ENCODE assay signal across 8 cellular contexts in genomic region chr2:202588647-202589581, GRCh38. TPM values are rescaled to one million over a fixed set of nuclear protein-coding genes. Genes with fewer than 3 reads are reported as not detected.
A peak's percentile ranks its signal among the peaks of the same experiment; 100 is the strongest.
DNase-seq lines count a peak whose midpoint lies in the region; ATAC-seq and TF ChIP-seq lines count a peak whose summit lies in the region.

No MANE protein-coding gene starts in this region.

- peak; percentile 89 for TF ChIP-seq RAD21 in neural cell (conservative IDR thresholded peaks at IDR 0.05)

- POLR2A ChIA-PET in Panc1 (lab: Charles Lee) = no interaction called here

- no peaks in the 10 kb centered on the region for H4K20me1 ChIP-seq in neural cell (ENCODE audit: insufficient read depth)

- H3K27ac ChIP-seq in Panc1 (ENCODE audit: low read length) = no peak overlapping the region
- H3K27ac ChIP-seq in neural cell (ENCODE audit: low read length) = no peak overlapping the region

- DNase-seq in COR-L47 (lab: John Stamatoyannopoulos, UW) (peak; percentile 80), Kasumi-1 (lab: John Stamatoyannopoulos, UW) (peak; percentile 93 to 98), Panc1 (ENCODE audit: low read depth, low spot score) (peak; percentile 71), activated T-helper 1 cell treated with Interleukin-2 at 50 U/mL for 16 hours (ENCODE audit: low read depth) (peak; percentile 40), fibroblast of pulmonary artery (ENCODE audit: low read depth) (peak; percentile 76)
- peak; percentile 58 for DNase-seq in stimulated activated naive CD8-positive, alpha-beta T cell treated with anti-CD3 and anti-CD28 coated beads, Interleukin-15, Interleukin-2, amounts not matched to agents 100 U/mL and 50 U/mL, for 24 hours

- H3K4me3 ChIP-seq in Panc1 (ENCODE audit: low read depth in 2 of 2, low read length in 2 of 2) = peak overlapping the region in 1 of 2 experiments; percentile 26; a peak in 2 of 4 replicates
- H3K4me3 ChIP-seq in fibroblast of pulmonary artery (replicated peaks; ENCODE audit: low read depth, low read length) = no peak overlapping the region
- no peak overlapping the region for H3K4me3 ChIP-seq in neural cell (ENCODE audit: low read length)

- H3K36me3 ChIP-seq in Panc1 (ENCODE audit: control insufficient read depth, insufficient read depth, low read length) (no peaks in the 10 kb centered on the region), neural cell (ENCODE audit: insufficient read depth, low read length) (no peaks in the 10 kb centered on the region)

- H3K27me3 ChIP-seq in Panc1 (ENCODE audit: control insufficient read depth, insufficient read depth, low read length) (no peaks in the 10 kb centered on the region), neural cell (ENCODE audit: insufficient read depth, low read depth, low read length) (no peaks in the 10 kb centered on the region)

- no peak overlapping the region for H3K9ac ChIP-seq in neural cell (ENCODE audit: low read length)

- H3K9me3 ChIP-seq in Panc1 (ENCODE audit: control insufficient read depth, insufficient read depth, low read depth, low read length) = no peaks in the 10 kb centered on the region
- H3K9me3 ChIP-seq in neural cell (ENCODE audit: low read length) = no peaks in the 10 kb centered on the region

- H3F3A ChIP-seq in neural cell (ENCODE audit: insufficient read depth, low read length, poor library complexity, severe bottlenecking) = no peaks in the 10 kb centered on the region

- BruUV-seq in Panc1 (replicated peaks; lab: Mats Ljungman, UMichigan) = no TSS peak

- no peaks in the 10 kb centered on the region for H3K79me2 ChIP-seq in neural cell (replicated peaks; ENCODE audit: insufficient read depth, low read length)

- TF ChIP-seq EP300 in neural cell (conservative IDR thresholded peaks at IDR 0.05; ENCODE audit: poor library complexity, severe bottlenecking) = peak; percentile 14

- ATAC-seq in GM21381 (IDR thresholded peaks at IDR 0.05; ENCODE audit: unreplicated experiment) = peak; percentile 91
- peak; percentile 97 for ATAC-seq in Panc1
- ATAC-seq in stimulated activated naive CD8-positive, alpha-beta T cell treated with anti-CD3 and anti-CD28 coated beads, Interleukin-15, Interleukin-2, amounts not matched to agents 100 U/mL and 50 U/mL, for 24 hours = peak; percentile 95

- no peak overlapping the region for H3K4me2 ChIP-seq in neural cell (ENCODE audit: low read length)

- peaks cover 3% of the 10 kb centered on the region for H3K4me1 ChIP-seq in Panc1 (ENCODE audit: control insufficient read depth, insufficient read depth, low read length)

- no peaks in the 10 kb centered on the region for H3K9me2 ChIP-seq in neural cell (ENCODE audit: insufficient read depth, low read length)

- CTCF ChIA-PET in Panc1 (lab: Charles Lee) = interaction anchor here (0.5 to 0.9 kb wide), 4 partner anchors 31 to 559 kb away, joined by 3 to 6 read pairs (median 4); no protein-coding TSS in a partner anchor

- H2AFZ ChIP-seq in neural cell (ENCODE audit: low read depth, low read length) = peak overlapping the region; percentile 22

- in situ Hi-C loops in Panc1 (cut with HindIII; ENCODE audit: low pct_unique_long_range_greater_than_20kb, low sequenced_read_pairs) = no loop called here

- TF ChIP-seq CTCF in Panc1 (IDR thresholded peaks at IDR 0.05) (peak; percentile 92), fibroblast of pulmonary artery (IDR thresholded peaks at IDR 0.05; ENCODE audit: low read length, missing control alignments) (peak; percentile 96), neural cell (IDR thresholded peaks at IDR 0.05; ENCODE audit: poor library complexity, severe bottlenecking) (peak; percentile 95)

- intact Hi-C loops in Panc1 (cut with micrococcal nuclease; ENCODE audit: unreplicated experiment) = no loop called here

TF ChIP-seq in neural cell, 6 proteins besides CTCF, POLR2A, EP300 and RAD21:
- no peak for TF ChIP-seq POLR2AphosphoS5 (IDR thresholded peaks at IDR 0.05)
- no peak for TF ChIP-seq TAF1 (IDR thresholded peaks at IDR 0.05; ENCODE audit: low read depth)
- no peak for TF ChIP-seq MXI1 (conservative IDR thresholded peaks at IDR 0.05; ENCODE audit: poor library complexity, severe bottlenecking)
- peak; percentile 97 for TF ChIP-seq SMC3 (conservative IDR thresholded peaks at IDR 0.05; ENCODE audit: poor library complexity)
- no peak for TF ChIP-seq EZH2 (IDR thresholded peaks at IDR 0.05; ENCODE audit: borderline replicate concordance, insufficient read depth, low read length, poor library complexity, severe bottlenecking)
- TF ChIP-seq REST (IDR thresholded peaks at IDR 0.05; ENCODE audit: borderline replicate concordance) = no peak

RNA-seq across cellular contexts. Expression of gene FAM117B, which starts 45.9 kb away (rescaled TPM):
- total RNA-seq in Panc1 (2021; ENCODE audit: unreplicated experiment) = 7.8 TPM
- polyA plus RNA-seq in Panc1 (2012; ENCODE audit: insufficient read length) = 6.8 TPM
- polyA plus RNA-seq in neural cell = 29.4 and 32.9 TPM in 2 replicates
- polyA minus RNA-seq in neural cell = 51.6 and 69.9 TPM in 2 replicates

Comparison
In these comparisons a context has a peak if more than half of its experiments do, and no peak if none do; other contexts are left out.
1. DNase-seq: peak in every context shown above with its lines; median percentile 96 in Kasumi-1; 80 in COR-L47; 76 in fibroblast of pulmonary artery; 71 in Panc1; 58 in stimulated activated naive CD8-positive, alpha-beta T cell treated with anti-CD3 and anti-CD28 coated beads, Interleukin-15, Interleukin-2, amounts not matched to agents 100 U/mL and 50 U/mL, for 24 hours; 40 in activated T-helper 1 cell treated with Interleukin-2 at 50 U/mL for 16 hours.